10 cellular contexts compared by ENCODE assay signal in the genomic region with DNA sequence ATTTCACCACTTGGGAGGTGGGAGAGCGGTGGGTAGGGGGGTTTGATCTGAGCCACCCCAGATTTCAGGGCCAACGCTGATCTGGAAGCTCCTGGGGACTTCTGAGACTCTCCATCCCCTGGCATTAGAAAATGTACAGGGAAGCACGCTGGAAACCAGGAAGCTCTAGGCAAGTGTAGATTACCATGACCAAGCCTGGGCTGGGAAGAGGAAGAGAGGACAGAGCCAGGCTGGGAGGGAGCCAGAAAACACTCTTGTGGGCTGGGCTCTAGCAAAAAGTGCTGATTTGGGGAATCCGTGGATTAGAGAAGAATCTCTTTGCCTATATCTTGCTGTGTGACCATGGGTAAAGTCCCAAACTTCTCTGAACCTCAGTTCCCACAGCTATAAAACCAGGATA.
A peak's percentile ranks its signal among the peaks of the same experiment; 100 is the strongest.
DNase-seq lines count a peak whose midpoint lies in the region; ATAC-seq and TF ChIP-seq lines count a peak whose summit lies in the region.
"Had no signal": no experiment of that assay in that cellular context is flagged by ENCODE, and none has a peak within 500 bp of the region (broad histone marks: within the 10 kb centered on the region; RNA-seq: fewer than 3 reads in every experiment).

No MANE protein-coding gene starts in this region.

- H2BK15ac ChIP-seq in neuronal stem cell (ENCODE audit: low read length): peak overlapping the region; percentile 95

- no peak overlapping the region for H3K27ac ChIP-seq in neuronal stem cell (replicated peaks; ENCODE audit: low read length)

- no peak overlapping the region for H3K4me3 ChIP-seq in neuronal stem cell (ENCODE audit: low read length in 2 of 2)

- no peak overlapping the region for H2AFZ ChIP-seq in neuronal stem cell (ENCODE audit: low read length)

- H3K27me3 ChIP-seq in neuronal stem cell (ENCODE audit: control insufficient read depth in 3 of 3, insufficient read depth in 3 of 3, low read depth in 1 of 3, low read length in 3 of 3): peaks cover 0 to 10% (median 0%) of the 10 kb centered on the region in 3 experiments

- no CpG with 5 or more reads among the region's 4 CpGs for WGBS in neuronal stem cell (ENCODE audit: extremely low coverage in 2 of 2, insufficient read length in 2 of 2, insufficient replicate concordance in 1 of 2), 2 donors

- no peak overlapping the region for H3K4me2 ChIP-seq in neuronal stem cell (ENCODE audit: insufficient read depth, low read length, poor library complexity, severe bottlenecking)

- H3K23ac ChIP-seq in neuronal stem cell (ENCODE audit: low read depth, low read length, poor library complexity): no peak overlapping the region

- H2AK5ac ChIP-seq in neuronal stem cell (ENCODE audit: low read depth, low read length): no peak overlapping the region

- no peak overlapping the region for H2BK120ac ChIP-seq in neuronal stem cell (ENCODE audit: low read depth, low read length)

- no peak overlapping the region for H3K9ac ChIP-seq in neuronal stem cell (ENCODE audit: low read depth, low read length, poor library complexity)

- no peaks in the 10 kb centered on the region for H3K79me1 ChIP-seq in neuronal stem cell (ENCODE audit: low read depth, low read length)

- no peak overlapping the region for H2BK12ac ChIP-seq in neuronal stem cell (ENCODE audit: low read length)

- H4K8ac ChIP-seq in neuronal stem cell (ENCODE audit: low read depth, low read length): no peak overlapping the region

- DNase-seq in AG09319 (ENCODE audit: extremely low read depth, low read depth) (peak; percentile 10), NOMO-1 treated with dmso at 0.1 percent for 144 hours (lab: John Stamatoyannopoulos, UW; ENCODE audit: unreplicated experiment) (peak; percentile 60), fibroblast of peridontal ligament (ENCODE audit: extremely low read depth) (peak; percentile 40), neuronal stem cell (ENCODE audit: low spot score) (no peak), NCI-H187 treated with DMSO at 0.1 percent for 48 hours (lab: John Stamatoyannopoulos, UW) (no peak), DMS79 (lab: John Stamatoyannopoulos, UW) (no peak), T-helper 1 cell (no peak)
- DNase-seq: CD4-positive, alpha-beta memory T cell; NCI-H1930 had no signal

- ATAC-seq in HG02938 (IDR thresholded peaks at IDR 0.05; ENCODE audit: unreplicated experiment): no peak

- TF ChIP-seq CTCF in AG09319 (IDR thresholded peaks at IDR 0.05; ENCODE audit: low read depth, low read length): no peak

- H3K36me3 ChIP-seq in neuronal stem cell (replicated peaks in 1 of 2; ENCODE audit: control insufficient read depth in 2 of 2, insufficient read depth in 2 of 2, low read length in 2 of 2): no peaks in the 10 kb centered on the region

- H3K18ac ChIP-seq in neuronal stem cell (ENCODE audit: low read length): no peak overlapping the region

- H3K14ac ChIP-seq in neuronal stem cell (ENCODE audit: low read length): no peak overlapping the region

- no peaks in the 10 kb centered on the region for H3K9me3 ChIP-seq in neuronal stem cell (replicated peaks in 1 of 2; ENCODE audit: control insufficient read depth in 2 of 2, insufficient read depth in 1 of 2, low read depth in 1 of 2, low read length in 2 of 2)

- no peak overlapping the region for H2BK5ac ChIP-seq in neuronal stem cell (ENCODE audit: low read length)

- no peak overlapping the region for H3K4ac ChIP-seq in neuronal stem cell (ENCODE audit: low read length)

- no peak overlapping the region for H4K91ac ChIP-seq in neuronal stem cell (ENCODE audit: low read depth, low read length, poor library complexity)

- H3K4me1 ChIP-seq in neuronal stem cell (ENCODE audit: control insufficient read depth in 2 of 2, insufficient read depth in 1 of 2, low read depth in 1 of 2, low read length in 2 of 2): peaks cover 0 to 14% of the 10 kb centered on the region in 2 donors

Comparison
In these comparisons a context has a peak if more than half of its experiments do, and no peak if none do; other contexts are left out.
1. DNase-seq: peak in AG09319 (single experiment), NOMO-1 treated with dmso at 0.1 percent for 144 hours (single experiment) and fibroblast of peridontal ligament (single experiment); none in neuronal stem cell (single experiment), NCI-H187 treated with DMSO at 0.1 percent for 48 hours (single experiment), DMS79 (single experiment) and T-helper 1 cell (0 of 5).